23 cellular contexts compared by ENCODE assay signal in the genomic region with DNA sequence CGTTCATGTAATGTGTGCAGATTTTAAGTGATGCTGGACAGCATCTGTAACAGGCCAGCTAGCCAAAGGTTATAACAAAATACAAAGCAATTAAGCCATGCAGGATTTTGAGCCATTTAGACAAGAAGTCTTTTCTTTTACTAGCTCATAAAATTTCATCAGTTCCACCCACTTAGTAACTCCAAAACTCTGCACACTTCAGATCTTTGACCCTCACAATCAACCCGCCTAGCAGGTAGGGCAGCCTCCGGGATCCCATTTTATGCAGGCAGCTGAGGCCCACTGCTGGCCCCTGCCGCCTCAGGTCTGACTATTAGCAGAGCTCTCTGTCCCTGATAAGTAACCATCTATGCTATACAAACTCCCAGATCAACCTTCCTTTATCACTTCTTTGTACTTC. TPM values are rescaled to one million over a fixed set of nuclear protein-coding genes. Genes with fewer than 3 reads are reported as not detected.
DNase-seq lines count a peak whose midpoint lies in the region; ATAC-seq and TF ChIP-seq lines count a peak whose summit lies in the region.
"Had no signal": no experiment of that assay in that cellular context is flagged by ENCODE, and none has a peak within 500 bp of the region (broad histone marks: within the 10 kb centered on the region; RNA-seq: fewer than 3 reads in every experiment).

No MANE protein-coding gene starts in this region.

- H3K4me1 Mint-ChIP-seq in MCF 10A (ENCODE audit: insufficient read depth, unreplicated experiment) (peaks cover 23% of the 10 kb centered on the region), activated B cell treated with CpG ODN at 0.5 μM for 24 hours (peaks cover 29% of the 10 kb centered on the region), type B pancreatic cell (ENCODE audit: unreplicated experiment) (peaks cover 37% of the 10 kb centered on the region)

- H2BK15ac ChIP-seq in mesendoderm (replicated peaks; ENCODE audit: low read depth) = no peak overlapping the region

- no peak for TF ChIP-seq CTCF in MCF 10A (IDR thresholded peaks at IDR 0.05; ENCODE audit: unreplicated experiment)
- no peak for TF ChIP-seq CTCF in mammary epithelial cell (conservative IDR thresholded peaks at IDR 0.05 in 1 of 2, IDR thresholded peaks at IDR 0.05 in 1 of 2; ENCODE audit: extremely low read depth in 1 of 2, insufficient read depth in 1 of 2, low read depth in 1 of 2, low read length in 2 of 2)
- no peak for TF ChIP-seq CTCF in activated B cell treated with CpG ODN at 0.5 μM for 24 hours (IDR thresholded peaks at IDR 0.05)
- TF ChIP-seq CTCF in type B pancreatic cell (conservative IDR thresholded peaks at IDR 0.05) = no peak
- no peak for TF ChIP-seq CTCF in foreskin keratinocyte (conservative IDR thresholded peaks at IDR 0.05)

- CTCF ChIA-PET in MCF 10A (lab: Yijun Ruan, JAX) = interaction anchor here (0.7 to 1.4 kb wide), 8 partner anchors 8 to 1192 kb away, joined by 3 to 4 read pairs (median 3); no protein-coding TSS in a partner anchor
- CTCF ChIA-PET in mammary epithelial cell (lab: Charles Lee; ENCODE audit: low non-redundant PET) = no interaction called here
- CTCF ChIA-PET in activated B cell treated with CpG ODN at 0.5 μM for 24 hours (lab: Charles Lee) = no interaction called here

- no peak overlapping the region for H3K18ac ChIP-seq in mesendoderm (ENCODE audit: low read length)

- H3K56ac ChIP-seq in mesendoderm (ENCODE audit: low read length) = no peak overlapping the region

- in situ Hi-C loops in mammary epithelial cell (cut with MboI; ENCODE audit: low sequenced_read_pairs in 2 of 2) = no loop called here

- H3K27me3 Mint-ChIP-seq in MCF 10A (ENCODE audit: insufficient read depth, unreplicated experiment) (no peaks in the 10 kb centered on the region), activated B cell treated with CpG ODN at 0.5 μM for 24 hours (no peaks in the 10 kb centered on the region), type B pancreatic cell (no peaks in the 10 kb centered on the region)

- peaks cover 31% of the 10 kb centered on the region for H3K36me3 ChIP-seq in mammary epithelial cell (ENCODE audit: insufficient read depth, low read length)
- no peaks in the 10 kb centered on the region for H3K36me3 ChIP-seq in mesendoderm (ENCODE audit: control insufficient read depth, insufficient read depth, low read length)

- no peak overlapping the region for H3K4me3 ChIP-seq in mammary epithelial cell (replicated peaks in 1 of 3; ENCODE audit: insufficient read depth in 1 of 3, low read depth in 2 of 3, low read length in 3 of 3)
- H3K4me3 ChIP-seq in mesendoderm (ENCODE audit: low read length) = no peak overlapping the region
- H3K4me3 ChIP-seq: gastrocnemius medialis had no signal

- no peak overlapping the region for H3K23ac ChIP-seq in mesendoderm (ENCODE audit: low read length)

- peaks cover 79% of the 10 kb centered on the region for H3K79me2 ChIP-seq in mammary epithelial cell (ENCODE audit: insufficient read depth, low read length)
- H3K79me2 ChIP-seq in mesendoderm (ENCODE audit: control insufficient read depth, insufficient read depth, low read length) = peaks cover 27% of the 10 kb centered on the region

- H3K27ac Mint-ChIP-seq in MCF 10A (ENCODE audit: low read depth, unreplicated experiment) (peak overlapping the region; percentile 1), activated B cell treated with CpG ODN at 0.5 μM for 24 hours (peak overlapping the region; percentile 60), type B pancreatic cell (no peak overlapping the region)

- H3K4me2 ChIP-seq in mammary epithelial cell (ENCODE audit: insufficient read depth, low read depth, low read length) (no peak overlapping the region), mesendoderm (ENCODE audit: low read length) (no peak overlapping the region)

- ATAC-seq in activated B cell treated with CpG ODN at 0.5 μM for 24 hours (ENCODE audit: low read depth) (no peak), foreskin keratinocyte (no peak), GM18517 (IDR thresholded peaks at IDR 0.05; ENCODE audit: unreplicated experiment) (no peak)
- ATAC-seq: activated naive CD4-positive, alpha-beta T cell treated with anti-CD3 and anti-CD28 coated beads, Interleukin-2, amount 50 U/mL, for 72 hours; esophagus mucosa; gastrocnemius medialis; sciatic nerve; WTC11 had no signal

- BruUV-seq in MCF 10A (replicated peaks; lab: Mats Ljungman, UMichigan) = no TSS peak
- no TSS peak for BruUV-seq in mammary epithelial cell (replicated peaks; lab: Mats Ljungman, UMichigan)

- H3K9me3 Mint-ChIP-seq in MCF 10A (ENCODE audit: unreplicated experiment) (no peaks in the 10 kb centered on the region), activated B cell treated with CpG ODN at 0.5 μM for 24 hours (no peaks in the 10 kb centered on the region), type B pancreatic cell (no peaks in the 10 kb centered on the region)
- H3K9me3 Mint-ChIP-seq: activated naive CD4-positive, alpha-beta T cell treated with anti-CD3 and anti-CD28 coated beads, Interleukin-2, amount 50 U/mL, for 72 hours; CD14-positive monocyte; WTC11 had no signal

- peaks cover 62% of the 10 kb centered on the region for H3K36me3 Mint-ChIP-seq in MCF 10A (ENCODE audit: insufficient read depth, unreplicated experiment)
- H3K36me3 Mint-ChIP-seq in activated B cell treated with CpG ODN at 0.5 μM for 24 hours (ENCODE audit: low read depth) = peaks cover 90% of the 10 kb centered on the region
- H3K36me3 Mint-ChIP-seq in type B pancreatic cell = peaks cover 49% of the 10 kb centered on the region

- H3K4me3 Mint-ChIP-seq in MCF 10A (ENCODE audit: unreplicated experiment) (no peak overlapping the region), activated B cell treated with CpG ODN at 0.5 μM for 24 hours (no peak overlapping the region), type B pancreatic cell (peak overlapping the region; percentile 54)
- H3K4me3 Mint-ChIP-seq: CD14-positive monocyte, WTC11 had no signal

- WGBS in mammary epithelial cell (ENCODE audit: low coverage, missing lambda C conversion rate) = 99% methylated on average over 4 of the region's 4 CpGs
- no CpG with 5 or more reads among the region's 4 CpGs for WGBS in mesendoderm (ENCODE audit: extremely low coverage, insufficient coverage, low lambda C conversion rate)

- no peak overlapping the region for H2AK5ac ChIP-seq in mesendoderm (ENCODE audit: low read length)

- intact Hi-C loops in MCF 10A (cut with micrococcal nuclease) (no loop called here), mammary epithelial cell (cut with micrococcal nuclease) (no loop called here), activated B cell treated with CpG ODN at 0.5 μM for 24 hours (cut with micrococcal nuclease) (no loop called here)

- H3K4ac ChIP-seq in mesendoderm (ENCODE audit: low read depth, low read length) = no peak overlapping the region

- H4K20me1 ChIP-seq in mammary epithelial cell (ENCODE audit: insufficient read depth, low read length) = peaks cover 1% of the 10 kb centered on the region

- H3K27ac ChIP-seq in mammary epithelial cell (ENCODE audit: insufficient read depth, low read depth, low read length) (no peak overlapping the region), mesendoderm (ENCODE audit: low read depth, low read length) (no peak overlapping the region), foreskin keratinocyte (no peak overlapping the region)
- H3K27ac ChIP-seq: gastrocnemius medialis, parathyroid adenoma had no signal

- POLR2A ChIA-PET in MCF 10A (lab: Yijun Ruan, JAX) = interaction anchor here (0.6 to 7.3 kb wide), 6 partner anchors 8 to 93 kb away, joined by 3 to 67 read pairs (median 3); a partner anchor contains a TSS
- POLR2A ChIA-PET in activated B cell treated with CpG ODN at 0.5 μM for 24 hours (lab: Charles Lee) = interaction anchor here (1.6 kb wide), 1 partner anchor 10 kb away, joined by 5 read pairs; no protein-coding TSS in a partner anchor

- H2BK120ac ChIP-seq in mesendoderm (ENCODE audit: low read depth, low read length) = no peak overlapping the region

- H3K27me3 ChIP-seq in mammary epithelial cell (ENCODE audit: insufficient read depth, low read length) (no peaks in the 10 kb centered on the region), mesendoderm (ENCODE audit: insufficient read depth, low read length, poor library complexity) (no peaks in the 10 kb centered on the region), foreskin keratinocyte (no peaks in the 10 kb centered on the region)
- H3K27me3 ChIP-seq: gastrocnemius medialis had no signal

- H2AFZ ChIP-seq in mammary epithelial cell (ENCODE audit: low read depth, low read length) = no peak overlapping the region
- H2AFZ ChIP-seq: parathyroid adenoma had no signal

- peaks cover 10% of the 10 kb centered on the region for H3K79me1 ChIP-seq in mesendoderm (ENCODE audit: low read length)

- H4K5ac ChIP-seq in mesendoderm (ENCODE audit: low read length) = no peak overlapping the region

- H3K9me3 ChIP-seq in mammary epithelial cell (replicated peaks; ENCODE audit: insufficient read depth, low read length) = no peaks in the 10 kb centered on the region
- H3K9me3 ChIP-seq: gastrocnemius medialis had no signal

- H3K9ac ChIP-seq in mammary epithelial cell (ENCODE audit: insufficient read depth, low read length) (no peak overlapping the region), mesendoderm (ENCODE audit: low read length) (no peak overlapping the region)
- H3K9ac ChIP-seq: parathyroid adenoma had no signal

- dilution Hi-C loops in mammary epithelial cell (cut with HindIII; ENCODE audit: low sequenced_read_pairs) = no loop called here

- DNase-seq in MCF 10A (ENCODE audit: unreplicated experiment) (no peak), mammary epithelial cell (no peak), activated B cell treated with CpG ODN at 0.5 μM for 24 hours (no peak), mesendoderm (peak; percentile 14), type B pancreatic cell (ENCODE audit: extremely low spot score, unreplicated experiment) (no peak), foreskin keratinocyte (no peak)
- DNase-seq in activated effector memory CD4-positive, alpha-beta T cell treated with Interleukin-2 at 50 U/mL for 16 hours = no peak
- DNase-seq: effector memory CD4-positive, alpha-beta T cell; gastrocnemius medialis; GDM1; KG1; MV-4-11; NCI-H1694 treated with DMSO at 0.1 percent for 48 hours; NCI-H2171 treated with DMSO at 0.1 percent for 48 hours; NCI-H526 treated with DMSO at 0.1 percent for 48 hours; substantia nigra had no signal

- no peak overlapping the region for H2BK5ac ChIP-seq in mesendoderm (ENCODE audit: low read length)

- no peak overlapping the region for H4K8ac ChIP-seq in mesendoderm (ENCODE audit: low read depth, low read length)

- H3K4me1 ChIP-seq in mammary epithelial cell (ENCODE audit: insufficient read depth, low read length) (peaks cover 3% of the 10 kb centered on the region), mesendoderm (ENCODE audit: control insufficient read depth, low read depth, low read length) (peaks cover 22% of the 10 kb centered on the region), foreskin keratinocyte (no peaks in the 10 kb centered on the region)
- H3K4me1 ChIP-seq: gastrocnemius medialis, parathyroid adenoma had no signal

RNA-seq across cellular contexts. Expression of a gene that starts 9.2 kb away (rescaled TPM):
- total RNA-seq in MCF 10A (2022) (98.5 and 106 TPM in 2 replicates), mammary epithelial cell (10 to 100 TPM; 17.7 to 35.7 TPM), activated B cell treated with CpG ODN at 0.5 μM for 24 hours (93.1 and 113 TPM in 2 replicates), type B pancreatic cell (ENCODE audit: low replicate concordance) (59.9 and 94.6 TPM in 2 replicates), foreskin keratinocyte (51.3 and 66.1 TPM in 2 replicates)
- polyA plus RNA-seq in mammary epithelial cell (16.1 TPM), foreskin keratinocyte (15.9 and 23.3 TPM in 2 replicates)
- 54.8 TPM for polyA minus RNA-seq in mammary epithelial cell
- 189 TPM for polyA plus RNA-seq in mesendoderm (2013, experiment 1 of 2)
- polyA plus RNA-seq in mesendoderm (2013, experiment 2 of 2) = 189 TPM
